In genomic region chr10:100325164-100325563, GRCh38 we compare ENCODE assay signal across 23 cellular contexts. TPM values are rescaled to one million over a fixed set of nuclear protein-coding genes. Genes with fewer than 3 reads are reported as not detected.
DNase-seq lines count a peak whose midpoint lies in the region; ATAC-seq, FAIRE-seq and TF ChIP-seq lines count a peak whose summit lies in the region.
"Had no signal": no experiment of that assay in that cellular context is flagged by ENCODE, and none has a peak within 500 bp of the region (broad histone marks: within the 10 kb centered on the region; RNA-seq: fewer than 3 reads in every experiment).

No MANE protein-coding gene starts in this region.

- no CpG with 5 or more reads among the region's 7 CpGs for WGBS in H9 (ENCODE audit: extremely low coverage, insufficient read length, low lambda C conversion rate)

- H3K79me2 ChIP-seq in H9 (ENCODE audit: insufficient read depth, low read length), result no peaks in the 10 kb centered on the region

- H3K4me1 Mint-ChIP-seq in H9 (0 out of 4 replicates have a peak, but pooled peaks cover 0 to 2% of the 10 kb centered on the region in 2 experiments), naive B cell (peaks cover 21 to 35% (median 22%) of the 10 kb centered on the region in 3 donors)
- H3K4me1 Mint-ChIP-seq: nephron had no signal

- H2BK20ac ChIP-seq in H9 (ENCODE audit: low read depth, low read length, poor library complexity, severe bottlenecking), result no peak overlapping the region

- H4K20me1 ChIP-seq in H9 (ENCODE audit: control insufficient read depth, insufficient read depth, insufficient read length), result no peaks in the 10 kb centered on the region

- H2AFZ ChIP-seq in H9 (ENCODE audit: low read length), result no peak overlapping the region

- H3K36me3 Mint-ChIP-seq in H9 (ENCODE audit: insufficient read depth in 1 of 3, low read depth in 3 of 3) (no peaks in the 10 kb centered on the region), naive B cell (no peaks in the 10 kb centered on the region)
- H3K36me3 Mint-ChIP-seq: T-cell had no signal

- intact Hi-C loops in kidney (cut with DNase I), result no loop called here

- H3K9me3 Mint-ChIP-seq in H9, result no peaks in the 10 kb centered on the region
- no peaks in the 10 kb centered on the region for H3K9me3 Mint-ChIP-seq in naive B cell
- H3K9me3 Mint-ChIP-seq: activated naive CD4-positive, alpha-beta T cell treated with anti-CD3 and anti-CD28 coated beads for 36 hours; nephron; T-cell had no signal

- H3K9me3 ChIP-seq in H9 (ENCODE audit: control insufficient read depth, low read depth, low read length) (no peaks in the 10 kb centered on the region), kidney (ENCODE audit: control insufficient read depth in 1 of 2, low read length in 2 of 2) (no peaks in the 10 kb centered on the region)
- H3K9me3 ChIP-seq: ascending aorta, Caco-2 had no signal

- no peak overlapping the region for H3K4me3 ChIP-seq in kidney (ENCODE audit: low read length in 2 of 2)
- H3K4me3 ChIP-seq: ascending aorta, smooth muscle cell had no signal

- no peak overlapping the region for H3K18ac ChIP-seq in H9 (ENCODE audit: insufficient read length, low read depth, low read length)

- H3K4me1 ChIP-seq in H9 (ENCODE audit: insufficient read depth, low read length), result no peaks in the 10 kb centered on the region
- H3K4me1 ChIP-seq in kidney (ENCODE audit: control insufficient read depth in 1 of 2, insufficient read depth in 1 of 2, low read depth in 1 of 2, low read length in 2 of 2), result no peaks in the 10 kb centered on the region
- H3K4me1 ChIP-seq: ascending aorta, Caco-2 had no signal

- no peak overlapping the region for H4K5ac ChIP-seq in H9 (ENCODE audit: insufficient read length, low read depth, low read length)

- no peaks in the 10 kb centered on the region for H3K79me1 ChIP-seq in H9 (ENCODE audit: insufficient read depth, low read depth, low read length, poor library complexity, severe bottlenecking)

- H3K27ac ChIP-seq in H9 (ENCODE audit: insufficient read length, low read depth, low read length) (no peak overlapping the region), kidney (ENCODE audit: low read depth in 2 of 2, low read length in 2 of 2) (no peak overlapping the region)
- H3K27ac ChIP-seq: ascending aorta had no signal

- H3K14ac ChIP-seq in H9 (ENCODE audit: insufficient read depth, low read length), result no peak overlapping the region

- no peaks in the 10 kb centered on the region for H3K23me2 ChIP-seq in H9 (ENCODE audit: insufficient read length, low read depth, low read length, poor library complexity, severe bottlenecking)

- no peak for FAIRE-seq in kidney (lab: Jason Lieb, UNC)

- no peak overlapping the region for H2BK120ac ChIP-seq in H9 (ENCODE audit: low read depth, low read length, poor library complexity, severe bottlenecking)

- no peaks in the 10 kb centered on the region for H3K36me3 ChIP-seq in kidney (ENCODE audit: control insufficient read depth in 1 of 2, insufficient read depth in 2 of 2, low read length in 2 of 2)
- H3K36me3 ChIP-seq: ascending aorta had no signal

- H3K27me3 Mint-ChIP-seq in H9 (ENCODE audit: low read depth) (peaks cover 67% of the 10 kb centered on the region), naive B cell (peaks cover 2 to 6% (median 4%) of the 10 kb centered on the region in 3 donors)

- DNase-seq in H9, result peak; percentile 58
- peak; percentile 39 for DNase-seq in astrocyte of the hippocampus (ENCODE audit: low read depth, low spot score)
- DNase-seq in naive B cell, result no peak
- no peak for DNase-seq in kidney
- no peak for DNase-seq in GM10266 (ENCODE audit: extremely low spot score)
- no peak for DNase-seq in midbrain (lab: John Stamatoyannopoulos, UW)
- DNase-seq: activated CD4-positive, alpha-beta T cell treated with anti-CD3 and anti-CD28 coated beads, Interleukin-2, amount 50 U/mL, for 48 hours; activated naive CD4-positive, alpha-beta T cell treated with anti-CD3 and anti-CD28 coated beads for 36 hours; activated T-cell treated with anti-CD3 and anti-CD28 coated beads for 4 hours; AML-193; cerebellar nuclear complex; effector CD8-positive, alpha-beta T cell; glutamatergic neuron; NCI-H524 treated with DMSO at 0.1 percent for 48 hours; stimulated activated CD8-positive, alpha-beta memory T cell treated with anti-CD3 and anti-CD28 coated beads, Interleukin-4, amount 100 ng/mL, for 48 hours; T-cell had no signal

- H3K56ac ChIP-seq in H9 (ENCODE audit: insufficient read length, low read depth, low read length), result no peak overlapping the region

- no peak overlapping the region for H3K4me3 Mint-ChIP-seq in H9
- H3K4me3 Mint-ChIP-seq in naive B cell, result no peak overlapping the region
- H3K4me3 Mint-ChIP-seq: activated naive CD4-positive, alpha-beta T cell treated with anti-CD3 and anti-CD28 coated beads for 36 hours; nephron; T-cell had no signal

- H2BK15ac ChIP-seq in H9 (ENCODE audit: low read depth, low read length), result no peak overlapping the region

- no peak for ATAC-seq in naive B cell (ENCODE audit: low read depth in 2 of 2)
- ATAC-seq: T-cell had no signal

- H3K27me3 ChIP-seq in H9 (ENCODE audit: insufficient read depth, low read length), result no peaks in the 10 kb centered on the region
- H3K27me3 ChIP-seq: ascending aorta had no signal

- no peak overlapping the region for H2BK5ac ChIP-seq in H9 (ENCODE audit: insufficient read length, low read length)

- H4K8ac ChIP-seq in H9 (replicated peaks; ENCODE audit: insufficient read length, low read depth, low read length), result no peak overlapping the region

- H2AK5ac ChIP-seq in H9 (ENCODE audit: insufficient read length, low read length), result no peak overlapping the region

- no peak overlapping the region for H3K4me2 ChIP-seq in H9 (ENCODE audit: insufficient read depth, insufficient read length, low read length)
- H3K4me2 ChIP-seq: smooth muscle cell had no signal

- H3K23ac ChIP-seq in H9 (ENCODE audit: insufficient read length, low read depth, low read length), result no peak overlapping the region

- TF ChIP-seq CTCF in H9 (conservative IDR thresholded peaks at IDR 0.05) (no peak), kidney (IDR thresholded peaks at IDR 0.05; ENCODE audit: borderline replicate concordance, extremely low read depth, insufficient read depth) (no peak), GM10266 (IDR thresholded peaks at IDR 0.05; ENCODE audit: control insufficient read depth, insufficient read depth, low read depth, missing control alignments) (no peak)

- no peak overlapping the region for H3K4ac ChIP-seq in H9 (ENCODE audit: low read depth, low read length)

- H2BK12ac ChIP-seq in H9 (ENCODE audit: insufficient read length, low read depth, low read length), result no peak overlapping the region

- H3T11ph ChIP-seq in H9 (ENCODE audit: low read length), result no peak overlapping the region

- no peak overlapping the region for H3K27ac Mint-ChIP-seq in H9
- H3K27ac Mint-ChIP-seq in naive B cell, result peak overlapping the region in 5 of 6 donors; percentile 54 to 95 (median 73)
- H3K27ac Mint-ChIP-seq: activated naive CD4-positive, alpha-beta T cell treated with anti-CD3 and anti-CD28 coated beads for 36 hours; nephron; T-cell had no signal

- H3K9ac ChIP-seq in H9 (ENCODE audit: extremely low read depth, insufficient read length, low read length), result no peak overlapping the region
- H3K9ac ChIP-seq in kidney (ENCODE audit: low read length in 2 of 2), result no peak overlapping the region

- no peak overlapping the region for H4K91ac ChIP-seq in H9 (ENCODE audit: insufficient read length, low read depth, low read length)

RNA-seq across cellular contexts. Expression of gene PKD2L1, which starts 4.9 kb away (rescaled TPM):
- total RNA-seq in H9 (2021), result 0.20 TPM in 1 of 2 replicates, not detected in the other
- 1 to 10 TPM in 1 of 6 donors, under 1 TPM in 2, not detected in 3; 0.25 to 1.1 (median 0.93) TPM for polyA plus RNA-seq in naive B cell (ENCODE audit: low read depth in 6 of 6)
- not detected for total RNA-seq in kidney
- polyA plus RNA-seq in kidney (ENCODE audit: insufficient read depth, low read depth, low replicate concordance), result 0.17 TPM
- total RNA-seq: activated naive CD4-positive, alpha-beta T cell treated with anti-CD3 and anti-CD28 coated beads for 36 hours; ascending aorta; Caco-2; fibroblast of lung; lung microvascular endothelial cell; pulmonary artery endothelial cell; smooth muscle cell; T-cell had no signal
- polyA plus RNA-seq: fibroblast of lung, smooth muscle cell had no signal

RNA-seq across cellular contexts. Expression of gene SCD, which starts 21.9 kb away (rescaled TPM):
- total RNA-seq in H9 (2021) (354 TPM in 2 replicates), kidney (8.7 TPM)
- polyA plus RNA-seq in naive B cell (ENCODE audit: low read depth in 6 of 6) (1 to 10 TPM; 1.7 to 8.3 (median 4.2) TPM), kidney (ENCODE audit: insufficient read depth, low read depth, low replicate concordance) (10.7 TPM)

RNA-seq across cellular contexts. Expression of gene BLOC1S2, which starts 38.7 kb away (rescaled TPM):
- total RNA-seq in H9 (2021), result 69.8 and 75.5 TPM in 2 replicates
- polyA plus RNA-seq in naive B cell (ENCODE audit: low read depth in 6 of 6), result 100 to 1,000 TPM; 254 to 374 (median 297) TPM
- 31.8 TPM for total RNA-seq in kidney
- 56.3 TPM for polyA plus RNA-seq in kidney (ENCODE audit: insufficient read depth, low read depth, low replicate concordance)

RNA-seq across cellular contexts. Expression of gene CWF19L1, which starts 57.7 kb away (rescaled TPM):
- total RNA-seq in H9 (2021) (34.8 and 38.0 TPM in 2 replicates), kidney (25.0 TPM)
- polyA plus RNA-seq in naive B cell (ENCODE audit: low read depth in 6 of 6) (10 to 100 TPM; 23.8 to 40.6 (median 28.9) TPM), kidney (ENCODE audit: insufficient read depth, low read depth, low replicate concordance) (18.0 TPM)

Comparison
In these comparisons a context has a peak if more than half of its experiments do, and no peak if none do; other contexts are left out.
1. DNase-seq: peak in H9 (single experiment) and astrocyte of the hippocampus (single experiment); none in naive B cell (single experiment), kidney (single experiment), GM10266 (single experiment) and midbrain (single experiment).
2. H3K27ac Mint-ChIP-seq: peak in naive B cell (5 of 6); none in H9 (0 of 3).
3. RNA of gene SCD, which starts 21.9 kb away (total RNA-seq): 354 TPM in H9; 8.7 TPM in kidney (single experiment); every median in the first group is over 10 times any median in the second.